Comparison of ENCODE assay signal across 1 cellular context in genomic region chr17:5419959-5420653, GRCh38.
A peak's percentile ranks its signal among the peaks of the same experiment; 100 is the strongest.
TF ChIP-seq lines count a peak whose summit lies in the region.

TSS of gene RPAIN (plus strand) at chr17:5420182. CDS start at chr17:5420211, 29 bp downstream.

TF ChIP-seq in HepG2, 621 proteins besides CTCF, POLR2A, EP300 and RAD21 (continued from another document and continues in another):
- 0 out of 2 replicates have a peak, but pooled peaks have one; percentile 13 for TF ChIP-seq ZNF335 (CRISPR knock-in tag; IDR thresholded peaks at IDR 0.05)
- no peak for TF ChIP-seq PRDM15 (CRISPR knock-in tag; IDR thresholded peaks at IDR 0.05)
- TF ChIP-seq MAFK (conservative IDR thresholded peaks at IDR 0.05 in 1 of 2, IDR thresholded peaks at IDR 0.05 in 1 of 2; ENCODE audit: low read length in 2 of 2), result no peak
- TF ChIP-seq NFAT5 (CRISPR knock-in tag; IDR thresholded peaks at IDR 0.05), result 0 out of 2 replicates have a peak, but pooled peaks have one; percentile 59
- no peak for TF ChIP-seq AGO1 (IDR thresholded peaks at IDR 0.05; ENCODE audit: low read depth, low read length, poor library complexity, severe bottlenecking)
- peak; percentile 84 for TF ChIP-seq POLR2G (IDR thresholded peaks at IDR 0.05; ENCODE audit: low read depth, low read length)
- TF ChIP-seq ZNF256 (CRISPR knock-in tag; conservative IDR thresholded peaks at IDR 0.05), result no peak
- TF ChIP-seq KDM3A (CRISPR knock-in tag; IDR thresholded peaks at IDR 0.05; ENCODE audit: low read depth), result peak; percentile 53; the same call in 1 of the 2 replicates
- TF ChIP-seq ZNF512B (CRISPR knock-in tag; IDR thresholded peaks at IDR 0.05; ENCODE audit: borderline replicate concordance), result no peak
- TF ChIP-seq CSRNP2 (CRISPR knock-in tag; conservative IDR thresholded peaks at IDR 0.05; ENCODE audit: low read depth), result no peak
- TF ChIP-seq ATRX (CRISPR knock-in tag; IDR thresholded peaks at IDR 0.05; ENCODE audit: borderline replicate concordance), result no peak
- peak; percentile 77; the same call in 1 of the 2 replicates for TF ChIP-seq NRL (CRISPR knock-in tag; IDR thresholded peaks at IDR 0.05; ENCODE audit: borderline replicate concordance)
- TF ChIP-seq ZNF691 (CRISPR knock-in tag; IDR thresholded peaks at IDR 0.05; ENCODE audit: borderline replicate concordance, low read depth), result no peak
- no peak for TF ChIP-seq ZNF362 (CRISPR knock-in tag; IDR thresholded peaks at IDR 0.05; ENCODE audit: borderline replicate concordance)
- TF ChIP-seq SRF (IDR thresholded peaks at IDR 0.05; ENCODE audit: low read depth, low read length), result no peak
- TF ChIP-seq ZNF124 (CRISPR knock-in tag; IDR thresholded peaks at IDR 0.05), result peak; percentile 28
- peak; percentile 63; the same call in 1 of the 2 replicates for TF ChIP-seq HIVEP1 (CRISPR knock-in tag; IDR thresholded peaks at IDR 0.05)
- TF ChIP-seq ZNF646 (CRISPR knock-in tag; IDR thresholded peaks at IDR 0.05), result no peak
- TF ChIP-seq ADNP (CRISPR knock-in tag; IDR thresholded peaks at IDR 0.05), result no peak
- peak; percentile 68; the same call in 1 of the 2 replicates for TF ChIP-seq CAMTA2 (CRISPR knock-in tag; IDR thresholded peaks at IDR 0.05; ENCODE audit: borderline replicate concordance)
- 0 out of 2 replicates have a peak, but pooled peaks have one; percentile 45 for TF ChIP-seq CENPBD1 (CRISPR knock-in tag; IDR thresholded peaks at IDR 0.05; ENCODE audit: borderline replicate concordance, low read depth)
- TF ChIP-seq PBX3 (CRISPR knock-in tag; IDR thresholded peaks at IDR 0.05; ENCODE audit: borderline replicate concordance), result no peak
- TF ChIP-seq ZNF629 (CRISPR knock-in tag; conservative IDR thresholded peaks at IDR 0.05), result no peak
- TF ChIP-seq PRMT3 (CRISPR knock-in tag; IDR thresholded peaks at IDR 0.05; ENCODE audit: borderline replicate concordance, low read depth), result no peak
- no peak for TF ChIP-seq ZNF343 (CRISPR knock-in tag; IDR thresholded peaks at IDR 0.05)
- peak; percentile 91 for TF ChIP-seq SNAI1 (CRISPR knock-in tag; IDR thresholded peaks at IDR 0.05; ENCODE audit: borderline replicate concordance)
- TF ChIP-seq RFX5 (IDR thresholded peaks at IDR 0.05; ENCODE audit: low read depth, low read length), result no peak
- TF ChIP-seq CBX5 (CRISPR knock-in tag; IDR thresholded peaks at IDR 0.05; ENCODE audit: borderline replicate concordance), result 0 out of 2 replicates have a peak, but pooled peaks have one; percentile 49
- no peak for TF ChIP-seq NCOA5 (CRISPR knock-in tag; IDR thresholded peaks at IDR 0.05)
- TF ChIP-seq GTF2F1 (IDR thresholded peaks at IDR 0.05; ENCODE audit: low read length), result 0 out of 2 replicates have a peak, but pooled peaks have one; percentile 69
